Comparison of ENCODE assay signal across 8 cellular contexts in the genomic region with DNA sequence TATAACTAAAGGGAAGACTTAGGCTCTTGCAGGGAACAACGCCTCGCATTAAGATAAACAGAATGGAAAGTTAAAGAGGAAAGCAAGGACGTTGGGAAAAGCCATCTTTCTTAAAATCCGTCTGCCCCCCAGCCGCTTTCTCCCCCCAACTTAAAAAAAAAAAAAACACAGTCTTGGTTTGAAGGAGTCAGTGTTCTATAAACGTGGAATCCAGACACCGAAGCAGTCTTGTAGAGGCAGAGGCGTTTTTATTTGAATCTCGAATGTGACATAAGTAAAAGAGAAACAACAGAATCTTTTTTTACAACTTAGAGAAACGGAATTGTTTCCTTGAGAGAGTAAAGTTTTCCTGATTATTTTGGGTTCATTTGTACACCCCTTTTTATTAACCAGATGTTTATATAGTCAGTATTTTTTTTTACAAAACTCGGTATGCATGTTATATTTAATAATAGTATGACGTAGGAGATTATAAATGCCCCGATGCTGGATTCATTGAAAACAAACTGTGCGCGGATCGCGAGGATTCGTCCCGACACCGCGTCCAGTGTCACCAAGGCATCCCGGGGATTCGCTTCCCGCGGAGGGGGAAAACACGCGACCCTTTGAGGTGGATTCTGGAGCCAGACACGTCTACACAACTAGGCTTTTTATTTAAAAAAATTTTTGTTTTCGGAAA. TPM values are rescaled to one million over a fixed set of nuclear protein-coding genes. Genes with fewer than 3 reads are reported as not detected.
A peak's percentile ranks its signal among the peaks of the same experiment; 100 is the strongest.
DNase-seq lines count a peak whose midpoint lies in the region; ATAC-seq, FAIRE-seq and TF ChIP-seq lines count a peak whose summit lies in the region.

No MANE protein-coding gene starts in this region.

- H3K9me3 ChIP-seq in HepG2 (ENCODE audit: low read length) (no peaks in the 10 kb centered on the region), thyroid gland (no peaks in the 10 kb centered on the region)

- peaks cover 0 to 3% (median 0%) of the 10 kb centered on the region in 5 experiments for H3K9me3 Mint-ChIP-seq in brain

- peaks cover 47% of the 10 kb centered on the region for H3K4me1 Mint-ChIP-seq in brain

- H3K36me3 Mint-ChIP-seq in brain = peaks cover 2% of the 10 kb centered on the region

- peak; percentile 67 for DNase-seq in DMS53 (lab: John Stamatoyannopoulos, UW)
- no peak for DNase-seq in LNCaP clone FGC (ENCODE audit: low read depth)
- DNase-seq in HepG2 (ENCODE audit: low spot score) = no peak
- peak; percentile 43 for DNase-seq in thyroid gland
- no peak for DNase-seq in mesenteric fat pad (ENCODE audit: low spot score)
- DNase-seq in glomerular visceral epithelial cell (ENCODE audit: extremely low spot score) = no peak

- H3K27ac Mint-ChIP-seq in brain = peak overlapping the region; percentile 98 to 100 (median 99)

- CTCF ChIA-PET in HepG2 (lab: Yijun Ruan, JAX; ENCODE audit: low intra/inter-chr PET ratio, low total read pairs) = no interaction called here

- no peak for FAIRE-seq in HepG2 (lab: Jason Lieb, UNC)

- TF ChIP-seq POLR2A in HepG2 (IDR thresholded peaks at IDR 0.05; ENCODE audit: insufficient read depth in 1 of 2, low read depth in 2 of 2, low read length in 2 of 2) = no peak
- TF ChIP-seq POLR2A in thyroid gland (IDR thresholded peaks at IDR 0.05) = no peak

- peak overlapping the region; percentile 94 to 99 (median 98) for H3K4me3 Mint-ChIP-seq in brain

- in situ Hi-C loops in HepG2 (cut with HindIII; ENCODE audit: extremely low pct_ligation_motif_present, low pct_unique_long_range_greater_than_20kb) = no loop called here

- intact Hi-C loops in HepG2 (cut with micrococcal nuclease; ENCODE audit: unreplicated experiment) = loop anchor here (2.0 to 10.0 kb wide), 5 partner anchors 193 to 705 kb away; a partner anchor contains a TSS
- intact Hi-C loops in thyroid gland (cut with DNase I) = loop anchor here (5.0 kb wide), 2 partner anchors 83 to 367 kb away; a partner anchor contains a TSS

- H4K20me1 ChIP-seq in HepG2 (ENCODE audit: insufficient read depth, low read length) = no peaks in the 10 kb centered on the region; the same call in 1 of the 2 replicates

- no peaks in the 10 kb centered on the region for H3K36me3 ChIP-seq in HepG2 (replicated peaks in 1 of 2; ENCODE audit: control insufficient read depth in 1 of 2, insufficient read depth in 2 of 2, low read length in 2 of 2)
- no peaks in the 10 kb centered on the region for H3K36me3 ChIP-seq in thyroid gland

- H3K9ac ChIP-seq in HepG2 (ENCODE audit: insufficient read depth, low read depth, low read length) = peak overlapping the region; percentile 71

- no peak for TF ChIP-seq RAD21 in HepG2 (CRISPR knock-in tag; IDR thresholded peaks at IDR 0.05)

- H3K4me3 ChIP-seq in LNCaP clone FGC (ENCODE audit: low read depth, low read length) = peak overlapping the region; percentile 63
- peak overlapping the region; percentile 80 to 93 (median 82) for H3K4me3 ChIP-seq in HepG2 (replicated peaks in 1 of 3; ENCODE audit: insufficient read depth in 1 of 3, low read depth in 2 of 3, low read length in 3 of 3)
- peak overlapping the region in 2 of 3 donors; percentile 80 to 87 for H3K4me3 ChIP-seq in thyroid gland (replicated peaks in 1 of 3)

- BruUV-seq in HepG2 (replicated peaks; lab: Mats Ljungman, UMichigan) = no TSS peak

- H3K4me1 ChIP-seq in HepG2 (ENCODE audit: insufficient read depth, low read length) (peaks cover 33% of the 10 kb centered on the region), thyroid gland (peaks cover 11 to 12% of the 10 kb centered on the region in 2 donors)

- H3K27ac ChIP-seq in HepG2 (ENCODE audit: extremely low read length, insufficient read depth, low read length) = peak overlapping the region; percentile 71
- H3K27ac ChIP-seq in thyroid gland = peak overlapping the region; percentile 75 to 94 (median 89)

- no peak for TF ChIP-seq CTCF in LNCaP clone FGC (IDR thresholded peaks at IDR 0.05; ENCODE audit: control insufficient read depth, extremely low read depth, insufficient read depth)
- TF ChIP-seq CTCF in brain (conservative IDR thresholded peaks at IDR 0.05) = no peak
- TF ChIP-seq CTCF in HepG2 (CRISPR knock-in tag; IDR thresholded peaks at IDR 0.05) = no peak
- no peak for TF ChIP-seq CTCF in thyroid gland (IDR thresholded peaks at IDR 0.05)

- H3K27me3 ChIP-seq in HepG2 (ENCODE audit: control insufficient read depth in 1 of 2, insufficient read depth in 2 of 2, low read length in 2 of 2) = no peaks in the 10 kb centered on the region; a peak in 1 of 5 replicates
- H3K27me3 ChIP-seq in thyroid gland = no peaks in the 10 kb centered on the region

- peaks cover 14% of the 10 kb centered on the region for H3K79me2 ChIP-seq in HepG2 (ENCODE audit: insufficient read depth, low read length)

- peak overlapping the region; percentile 62 for H2AFZ ChIP-seq in HepG2 (ENCODE audit: low read length)

- WGBS in HepG2 (ENCODE audit: low lambda C conversion rate) = under 1% methylated on average over 29 of the region's 29 CpGs
- WGBS in thyroid gland, 2 donors = 0 to 1% methylated on average over 29 of the region's 29 CpGs

- peaks cover 37% of the 10 kb centered on the region for H3K27me3 Mint-ChIP-seq in brain

- ATAC-seq in HepG2 (no peak), GM18907 (IDR thresholded peaks at IDR 0.05; ENCODE audit: unreplicated experiment) (no peak)

- TF ChIP-seq EP300 in HepG2 (IDR thresholded peaks at IDR 0.05; ENCODE audit: low read depth in 2 of 2, low read length in 2 of 2) (no peak), HepG2 (CRISPR knock-in tag; IDR thresholded peaks at IDR 0.05; ENCODE audit: borderline replicate concordance) (no peak)

- peak overlapping the region; percentile 95 for H3K4me2 ChIP-seq in HepG2 (ENCODE audit: low read depth, low read length)

- POLR2A ChIA-PET in HepG2 (lab: Yijun Ruan, JAX) = interaction anchor here (1.0 kb wide), 2 partner anchors 366 kb away, joined by 4 to 5 read pairs; a partner anchor contains a TSS

TF ChIP-seq in HepG2, 621 proteins besides CTCF, POLR2A, EP300 and RAD21 (continues in another document):
- TF ChIP-seq POLR2G (IDR thresholded peaks at IDR 0.05; ENCODE audit: low read depth, low read length) = no peak
- no peak for TF ChIP-seq NR2C2 (CRISPR knock-in tag; IDR thresholded peaks at IDR 0.05; ENCODE audit: borderline replicate concordance)
- no peak for TF ChIP-seq ZNF746 (CRISPR knock-in tag; IDR thresholded peaks at IDR 0.05)
- TF ChIP-seq ZSCAN29 (CRISPR knock-in tag; conservative IDR thresholded peaks at IDR 0.05) = no peak
- TF ChIP-seq, protein P1, sequence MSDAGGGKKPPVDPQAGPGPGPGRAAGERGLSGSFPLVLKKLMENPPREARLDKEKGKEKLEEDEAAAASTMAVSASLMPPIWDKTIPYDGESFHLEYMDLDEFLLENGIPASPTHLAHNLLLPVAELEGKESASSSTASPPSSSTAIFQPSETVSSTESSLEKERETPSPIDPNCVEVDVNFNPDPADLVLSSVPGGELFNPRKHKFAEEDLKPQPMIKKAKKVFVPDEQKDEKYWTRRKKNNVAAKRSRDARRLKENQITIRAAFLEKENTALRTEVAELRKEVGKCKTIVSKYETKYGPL (CRISPR knock-in tag; IDR thresholded peaks at IDR 0.05) = no peak
- no peak for TF ChIP-seq ZBTB7B (CRISPR knock-in tag; IDR thresholded peaks at IDR 0.05)
- TF ChIP-seq, protein P2, sequence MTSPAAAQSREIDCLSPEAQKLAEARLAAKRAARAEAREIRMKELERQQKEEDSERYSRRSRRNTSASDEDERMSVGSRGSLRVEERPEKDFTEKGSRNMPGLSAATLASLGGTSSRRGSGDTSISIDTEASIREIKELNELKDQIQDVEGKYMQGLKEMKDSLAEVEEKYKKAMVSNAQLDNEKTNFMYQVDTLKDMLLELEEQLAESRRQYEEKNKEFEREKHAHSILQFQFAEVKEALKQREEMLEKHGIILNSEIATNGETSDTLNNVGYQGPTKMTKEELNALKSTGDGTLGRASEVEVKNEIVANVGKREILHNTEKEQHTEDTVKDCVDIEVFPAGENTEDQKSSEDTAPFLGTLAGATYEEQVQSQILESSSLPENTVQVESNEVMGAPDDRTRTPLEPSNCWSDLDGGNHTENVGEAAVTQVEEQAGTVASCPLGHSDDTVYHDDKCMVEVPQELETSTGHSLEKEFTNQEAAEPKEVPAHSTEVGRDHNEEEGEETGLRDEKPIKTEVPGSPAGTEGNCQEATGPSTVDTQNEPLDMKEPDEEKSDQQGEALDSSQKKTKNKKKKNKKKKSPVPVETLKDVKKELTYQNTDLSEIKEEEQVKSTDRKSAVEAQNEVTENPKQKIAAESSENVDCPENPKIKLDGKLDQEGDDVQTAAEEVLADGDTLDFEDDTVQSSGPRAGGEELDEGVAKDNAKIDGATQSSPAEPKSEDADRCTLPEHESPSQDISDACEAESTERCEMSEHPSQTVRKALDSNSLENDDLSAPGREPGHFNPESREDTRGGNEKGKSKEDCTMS (CRISPR knock-in tag; conservative IDR thresholded peaks at IDR 0.05) = no peak
- no peak for TF ChIP-seq ZNF337 (CRISPR knock-in tag; IDR thresholded peaks at IDR 0.05; ENCODE audit: borderline replicate concordance, low read depth)

RNA-seq across cellular contexts. Expression of a gene that starts 6.8 kb away (rescaled TPM):
- polyA plus RNA-seq in brain (ENCODE audit: insufficient read depth, low read depth, low replicate concordance) = 13.5 TPM
- 2.6 and 2.8 TPM in 2 replicates for total RNA-seq in HepG2 (2016; rRNA removed; fragmentation: Illumina TruSeq; extraction: Trizol)
- 1.5 and 2.5 TPM in 2 replicates for total RNA-seq in HepG2 (2016; cell fraction: cytosol; rRNA removed; fragmentation: Illumina TruSeq; extraction: Trizol; ENCODE audit: low read depth)
- total RNA-seq in HepG2 (2016; cell fraction: insoluble cytoplasmic fraction; rRNA removed; fragmentation: Illumina TruSeq; extraction: Trizol) = 2.4 and 2.8 TPM in 2 replicates
- 2.2 TPM in 2 replicates for total RNA-seq in HepG2 (2016; cell fraction: membrane; rRNA removed; fragmentation: Illumina TruSeq; extraction: Trizol)
- total RNA-seq in HepG2 (2016; cell fraction: nucleus; rRNA removed; fragmentation: Illumina TruSeq; extraction: Trizol) = 5.0 and 8.5 TPM in 2 replicates
- polyA plus RNA-seq in HepG2 (2011; rRNA removed) = 2.9 and 3.9 TPM in 2 replicates
- polyA plus RNA-seq in HepG2 (2011; cell fraction: cytosol; rRNA removed) = 1.6 and 1.7 TPM in 2 replicates
- polyA plus RNA-seq in HepG2 (2011; cell fraction: nucleus; rRNA removed) = 10.6 TPM in 2 replicates
- polyA plus RNA-seq in HepG2 (2012) = 4.2 and 4.9 TPM in 2 replicates
- polyA plus RNA-seq in HepG2 (2016; cell fraction: cytosol; fragmentation: Illumina TruSeq; extraction: Trizol; ENCODE audit: low read depth) = 0.23 and 0.42 TPM in 2 replicates
- polyA plus RNA-seq in HepG2 (2016; cell fraction: insoluble cytoplasmic fraction; fragmentation: Illumina TruSeq; extraction: Trizol; ENCODE audit: low read depth) = 1.0 and 3.0 TPM in 2 replicates
- 0.34 and 0.76 TPM in 2 replicates for polyA plus RNA-seq in HepG2 (2016; cell fraction: membrane; fragmentation: Illumina TruSeq; extraction: Trizol; ENCODE audit: low read depth)
- 8.5 and 10.5 TPM in 2 replicates for polyA plus RNA-seq in HepG2 (2016; cell fraction: nucleus; fragmentation: Illumina TruSeq; extraction: Trizol; ENCODE audit: insufficient read depth, low read depth)
- 12.2 and 12.3 TPM in 2 replicates for polyA minus RNA-seq in HepG2 (2011; rRNA and poly(A)+ RNA removed; ENCODE audit: low replicate concordance)
- 5.9 and 10.5 TPM in 2 replicates for polyA minus RNA-seq in HepG2 (2011; cell fraction: cytosol; rRNA and poly(A)+ RNA removed)
- 13.8 and 22.4 TPM in 2 replicates for polyA minus RNA-seq in HepG2 (2011; cell fraction: nucleus; rRNA and poly(A)+ RNA removed)
- total RNA-seq in thyroid gland = 100 to 1,000 TPM in 1 of 4 donors, 10 to 100 TPM in 3; 10.7 to 293 (median 16.3) TPM
- 12.5 TPM for total RNA-seq in mesenteric fat pad

Comparison
In these comparisons a context has a peak if more than half of its experiments do, and no peak if none do; other contexts are left out.
1. DNase-seq: peak in DMS53 (single experiment) and thyroid gland (2 of 2); none in LNCaP clone FGC (single experiment), HepG2 (single experiment), mesenteric fat pad (single experiment) and glomerular visceral epithelial cell (single experiment).
2. Peak in every context shown above with its lines, with median percentiles within 50 percentile points of each other: H3K4me3 ChIP-seq.